ENCODE assay signal across 9 cellular contexts in the genomic region with DNA sequence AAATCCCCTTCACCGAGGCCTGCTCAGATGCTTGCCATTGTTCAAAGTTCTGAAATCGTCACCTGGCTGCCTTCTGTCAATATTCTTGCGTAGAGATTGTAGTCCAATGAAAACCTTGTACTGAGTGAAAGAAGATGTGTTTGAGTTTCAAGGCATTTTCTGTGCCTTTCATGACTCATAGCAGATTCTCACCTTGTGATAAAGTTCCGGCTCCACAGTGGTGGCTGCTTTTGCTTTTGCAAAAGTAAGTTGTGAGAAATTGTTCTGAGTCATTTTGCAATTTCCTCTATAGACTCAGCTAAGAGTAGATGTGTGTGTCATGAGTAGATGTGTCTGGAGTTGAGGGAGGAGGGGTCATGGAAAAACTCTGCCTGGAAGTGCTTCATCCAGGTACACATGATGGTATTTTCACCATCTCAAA. TPM values are rescaled to one million over a fixed set of nuclear protein-coding genes. Genes with fewer than 3 reads are reported as not detected.
A peak's percentile ranks its signal among the peaks of the same experiment; 100 is the strongest.
DNase-seq lines count a peak whose midpoint lies in the region; ATAC-seq, FAIRE-seq and TF ChIP-seq lines count a peak whose summit lies in the region.
"Had no signal": no experiment of that assay in that cellular context is flagged by ENCODE, and none has a peak within 500 bp of the region (broad histone marks: within the 10 kb centered on the region; RNA-seq: fewer than 3 reads in every experiment).

No MANE protein-coding gene starts in this region.

- WGBS in HepG2 (ENCODE audit: low lambda C conversion rate), result 5% methylated on average over 4 of the region's 4 CpGs
- 51% methylated on average over 4 of the region's 4 CpGs for WGBS in right lobe of liver (ENCODE audit: insufficient coverage, low coverage, low lambda C conversion rate, missing lambda C conversion rate)
- 88% methylated on average over 4 of the region's 4 CpGs; no CpG with 5 or more reads in 1 of the 2 experiments for WGBS in endodermal cell (ENCODE audit: insufficient coverage in 1 of 2, insufficient read length in 1 of 2), 2 experiments
- 67 to 82% methylated on average over 1 to 4 of the region's 4 CpGs for WGBS in gastroesophageal sphincter (ENCODE audit: low coverage in 1 of 2), 2 donors

- TF ChIP-seq EP300 in HepG2 (IDR thresholded peaks at IDR 0.05; ENCODE audit: low read depth in 2 of 2, low read length in 2 of 2) (no peak), HepG2 (CRISPR knock-in tag; IDR thresholded peaks at IDR 0.05; ENCODE audit: borderline replicate concordance) (no peak), gastroesophageal sphincter (IDR thresholded peaks at IDR 0.05) (no peak)

- H3K27ac Mint-ChIP-seq in endodermal cell, result peak overlapping the region; percentile 59

- H3K9ac ChIP-seq in HepG2 (ENCODE audit: insufficient read depth, low read depth, low read length) (no peak overlapping the region), endodermal cell (ENCODE audit: extremely low read depth, low read length, poor library complexity, severe bottlenecking) (no peak overlapping the region)

- DNase-seq in HepG2 (ENCODE audit: low spot score) (peak; percentile 79), right lobe of liver (no peak), SW480 (ENCODE audit: low spot score) (peak; percentile 20), endodermal cell (no peak), cerebellar nuclear complex (lab: John Stamatoyannopoulos, UW) (no peak)
- DNase-seq in stimulated activated CD8-positive, alpha-beta memory T cell treated with anti-CD3 and anti-CD28 coated beads, Interleukin-2, amount 100 ng/mL, for 48 hours (ENCODE audit: low read depth in 2 of 2), result peak; percentile 4 to 27

- no peaks in the 10 kb centered on the region for H3K27me3 Mint-ChIP-seq in endodermal cell (ENCODE audit: insufficient read depth)

- no peak overlapping the region for H2AFZ ChIP-seq in HepG2 (ENCODE audit: low read length)

- H3K36me3 ChIP-seq in HepG2 (replicated peaks in 1 of 2; ENCODE audit: control insufficient read depth in 1 of 2, insufficient read depth in 2 of 2, low read length in 2 of 2), result no peaks in the 10 kb centered on the region
- no peaks in the 10 kb centered on the region for H3K36me3 ChIP-seq in right lobe of liver
- H3K36me3 ChIP-seq in endodermal cell (ENCODE audit: control insufficient read depth, insufficient read depth, low read length), result no peaks in the 10 kb centered on the region
- H3K36me3 ChIP-seq in gastroesophageal sphincter, result no peaks in the 10 kb centered on the region

- peaks cover 6% of the 10 kb centered on the region for H3K9me3 Mint-ChIP-seq in endodermal cell

- no peaks in the 10 kb centered on the region for H3K27me3 ChIP-seq in HepG2 (ENCODE audit: control insufficient read depth in 1 of 2, insufficient read depth in 2 of 2, low read length in 2 of 2)
- no peaks in the 10 kb centered on the region for H3K27me3 ChIP-seq in right lobe of liver
- H3K27me3 ChIP-seq in endodermal cell (ENCODE audit: control insufficient read depth, insufficient read depth, low read length, poor library complexity, severe bottlenecking), result no peaks in the 10 kb centered on the region
- H3K27me3 ChIP-seq in gastroesophageal sphincter, result no peaks in the 10 kb centered on the region

- in situ Hi-C loops in HepG2 (cut with HindIII; ENCODE audit: extremely low pct_ligation_motif_present, low pct_unique_long_range_greater_than_20kb), result no loop called here

- CTCF ChIA-PET in HepG2 (lab: Yijun Ruan, JAX; ENCODE audit: low intra/inter-chr PET ratio, low total read pairs), result no interaction called here

- intact Hi-C loops in HepG2 (cut with micrococcal nuclease; ENCODE audit: unreplicated experiment), result no loop called here
- intact Hi-C loops in right lobe of liver (cut with DNase I), result no loop called here

- H3K4me2 ChIP-seq in HepG2 (ENCODE audit: low read depth, low read length), result no peak overlapping the region

- H3K27ac ChIP-seq in HepG2 (ENCODE audit: extremely low read length, insufficient read depth, low read length) (no peak overlapping the region), right lobe of liver (no peak overlapping the region), endodermal cell (ENCODE audit: low read depth, low read length) (no peak overlapping the region), gastroesophageal sphincter (no peak overlapping the region)

- H3K79me2 ChIP-seq in HepG2 (ENCODE audit: insufficient read depth, low read length), result no peaks in the 10 kb centered on the region

- TF ChIP-seq CTCF in HepG2 (CRISPR knock-in tag; IDR thresholded peaks at IDR 0.05), result no peak
- TF ChIP-seq CTCF in right lobe of liver (IDR thresholded peaks at IDR 0.05), result no peak
- no peak for TF ChIP-seq CTCF in endodermal cell (conservative IDR thresholded peaks at IDR 0.05)
- TF ChIP-seq CTCF in gastroesophageal sphincter (IDR thresholded peaks at IDR 0.05), result no peak

- no peaks in the 10 kb centered on the region for H4K20me1 ChIP-seq in HepG2 (ENCODE audit: insufficient read depth, low read length)

- POLR2A ChIA-PET in HepG2 (lab: Yijun Ruan, JAX), result no interaction called here

- H3K4me1 Mint-ChIP-seq in endodermal cell, result peaks cover 21% of the 10 kb centered on the region

- ATAC-seq in HepG2 (peak; percentile 57), right lobe of liver (no peak), HG03045 (IDR thresholded peaks at IDR 0.05; ENCODE audit: unreplicated experiment) (peak; percentile 96), gastroesophageal sphincter (no peak)

- TF ChIP-seq POLR2A in HepG2 (IDR thresholded peaks at IDR 0.05; ENCODE audit: insufficient read depth in 1 of 2, low read depth in 2 of 2, low read length in 2 of 2), result no peak
- no peak for TF ChIP-seq POLR2A in right lobe of liver (IDR thresholded peaks at IDR 0.05)
- TF ChIP-seq POLR2A in gastroesophageal sphincter (IDR thresholded peaks at IDR 0.05), result no peak

- no peak for TF ChIP-seq RAD21 in HepG2 (CRISPR knock-in tag; IDR thresholded peaks at IDR 0.05)

- H3K36me3 Mint-ChIP-seq in endodermal cell (ENCODE audit: low read depth), result peaks cover 6% of the 10 kb centered on the region

- no peak overlapping the region for H3K4me3 Mint-ChIP-seq in endodermal cell

- H3K4me1 ChIP-seq in HepG2 (ENCODE audit: insufficient read depth, low read length) (peaks cover 16% of the 10 kb centered on the region), right lobe of liver (no peaks in the 10 kb centered on the region), endodermal cell (ENCODE audit: control insufficient read depth, insufficient read depth, low read length) (peaks cover 8% of the 10 kb centered on the region), gastroesophageal sphincter (peaks cover 0 to 28% (median under 1%) of the 10 kb centered on the region in 3 donors)

- FAIRE-seq in HepG2 (lab: Jason Lieb, UNC), result no peak
- FAIRE-seq: endometrium had no signal

- H3K9me3 ChIP-seq in HepG2 (ENCODE audit: low read length), result 0 out of 2 replicates have a peak, but pooled peaks cover 7% of the 10 kb centered on the region
- H3K9me3 ChIP-seq in right lobe of liver, result no peaks in the 10 kb centered on the region
- H3K9me3 ChIP-seq in endodermal cell (ENCODE audit: control insufficient read depth, low read length), result peaks cover 5% of the 10 kb centered on the region
- no peaks in the 10 kb centered on the region for H3K9me3 ChIP-seq in gastroesophageal sphincter

- H3K4me3 ChIP-seq in HepG2 (replicated peaks in 1 of 3; ENCODE audit: insufficient read depth in 1 of 3, low read depth in 2 of 3, low read length in 3 of 3) (no peak overlapping the region), right lobe of liver (no peak overlapping the region), endodermal cell (ENCODE audit: low read length) (no peak overlapping the region), gastroesophageal sphincter (no peak overlapping the region)

- BruUV-seq in HepG2 (replicated peaks; lab: Mats Ljungman, UMichigan), result no TSS peak

TF ChIP-seq in HepG2, 621 proteins besides CTCF, POLR2A, EP300 and RAD21 (continues in another document):
- peak; percentile 54; the same call in 1 of the 2 replicates for TF ChIP-seq CREB1 (IDR thresholded peaks at IDR 0.05)
- peak; percentile 40; the same call in 1 of the 2 replicates for TF ChIP-seq CREB1 (CRISPR knock-in tag; IDR thresholded peaks at IDR 0.05)
- TF ChIP-seq ZNF468 (CRISPR knock-in tag; IDR thresholded peaks at IDR 0.05), result no peak
- TF ChIP-seq MTA1 (CRISPR knock-in tag; IDR thresholded peaks at IDR 0.05; ENCODE audit: borderline replicate concordance), result no peak
- peak; percentile 32; the same call in 1 of the 2 replicates for TF ChIP-seq CEBPB (IDR thresholded peaks at IDR 0.05; ENCODE audit: borderline replicate concordance, low read depth, low read length)

RNA-seq across cellular contexts. Expression of a gene that starts 39.8 kb away (rescaled TPM):
- total RNA-seq in HepG2 (2016; rRNA removed; fragmentation: Illumina TruSeq; extraction: Trizol) (not detected in 2 replicates), right lobe of liver (not detected), endodermal cell (not detected), gastroesophageal sphincter (under 1 TPM in 1 of 4 donors, not detected in 3; 0.27 TPM)
- total RNA-seq in HepG2 (2016; cell fraction: cytosol; rRNA removed; fragmentation: Illumina TruSeq; extraction: Trizol; ENCODE audit: low read depth), result not detected in 2 replicates
- not detected in 2 replicates for total RNA-seq in HepG2 (2016; cell fraction: insoluble cytoplasmic fraction; rRNA removed; fragmentation: Illumina TruSeq; extraction: Trizol)
- not detected in 2 replicates for total RNA-seq in HepG2 (2016; cell fraction: membrane; rRNA removed; fragmentation: Illumina TruSeq; extraction: Trizol)
- not detected in 2 replicates for total RNA-seq in HepG2 (2016; cell fraction: nucleus; rRNA removed; fragmentation: Illumina TruSeq; extraction: Trizol)
- polyA plus RNA-seq in HepG2 (2011; rRNA removed), result not detected in 2 replicates
- polyA plus RNA-seq in HepG2 (2011; cell fraction: cytosol; rRNA removed), result not detected in 2 replicates
- polyA plus RNA-seq in HepG2 (2011; cell fraction: nucleus; rRNA removed), result not detected in 2 replicates
- polyA plus RNA-seq in HepG2 (2012), result 0.76 and 0.79 TPM in 2 replicates
- polyA plus RNA-seq in HepG2 (2016; cell fraction: cytosol; fragmentation: Illumina TruSeq; extraction: Trizol; ENCODE audit: low read depth), result not detected in 2 replicates
- not detected in 2 replicates for polyA plus RNA-seq in HepG2 (2016; cell fraction: insoluble cytoplasmic fraction; fragmentation: Illumina TruSeq; extraction: Trizol; ENCODE audit: low read depth)
- polyA plus RNA-seq in HepG2 (2016; cell fraction: membrane; fragmentation: Illumina TruSeq; extraction: Trizol; ENCODE audit: low read depth), result not detected in 2 replicates
- polyA plus RNA-seq in HepG2 (2016; cell fraction: nucleus; fragmentation: Illumina TruSeq; extraction: Trizol; ENCODE audit: insufficient read depth, low read depth), result not detected in 2 replicates
- polyA minus RNA-seq in HepG2 (2011; rRNA and poly(A)+ RNA removed; ENCODE audit: low replicate concordance), result not detected in 2 replicates
- not detected in 2 replicates for polyA minus RNA-seq in HepG2 (2011; cell fraction: cytosol; rRNA and poly(A)+ RNA removed)
- not detected in 2 replicates for polyA minus RNA-seq in HepG2 (2011; cell fraction: nucleus; rRNA and poly(A)+ RNA removed)
- not detected for polyA plus RNA-seq in endodermal cell (2013, experiment 1 of 2)
- not detected for polyA plus RNA-seq in endodermal cell (2013, experiment 2 of 2)

Comparison
In these comparisons a context has a peak if more than half of its experiments do, and no peak if none do; other contexts are left out.
1. ATAC-seq: peak in HepG2 (single experiment) and HG03045 (single experiment); none in right lobe of liver (0 of 4) and gastroesophageal sphincter (single experiment).
2. DNase-seq: peak in HepG2 (single experiment), SW480 (single experiment) and stimulated activated CD8-positive, alpha-beta memory T cell treated with anti-CD3 and anti-CD28 coated beads, Interleukin-2, amount 100 ng/mL, for 48 hours (2 of 2); none in right lobe of liver (0 of 3), endodermal cell (single experiment) and cerebellar nuclear complex (0 of 2).